Comparison of ENCODE assay signal across 25 cellular contexts in the genomic region with DNA sequence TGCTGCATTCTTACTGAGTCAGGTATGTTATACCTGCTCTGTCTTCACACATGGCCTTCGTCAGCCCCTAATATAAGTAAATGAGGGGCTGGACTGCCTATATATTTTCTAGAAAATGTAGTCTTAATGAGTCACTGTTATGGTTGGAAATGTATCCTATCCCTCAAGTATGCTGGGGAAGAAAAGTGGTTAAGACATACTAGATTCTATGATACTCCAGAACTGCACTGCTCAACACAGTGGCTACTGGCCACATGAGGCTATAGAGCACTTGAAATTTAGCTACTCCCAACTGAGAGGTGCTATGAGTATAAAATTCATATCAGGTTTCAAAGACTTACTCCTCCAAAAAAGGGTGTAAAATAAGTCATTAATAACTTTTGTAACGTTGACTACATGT.
"Had no signal": no experiment of that assay in that cellular context is flagged by ENCODE, and none has a peak within 500 bp of the region (broad histone marks: within the 10 kb centered on the region; RNA-seq: fewer than 3 reads in every experiment).

No MANE protein-coding gene starts in this region.

- H2AFZ ChIP-seq: hepatocyte, parathyroid adenoma had no signal

- H3K27ac ChIP-seq: coronary artery, esophagus squamous epithelium, foreskin keratinocyte, gastroesophageal sphincter, heart left ventricle, hepatocyte, left ventricle myocardium inferior, lower lobe of right lung, neutrophil, parathyroid adenoma, right lobe of liver, stomach, thyroid gland, vagina had no signal

- H3K4me2 ChIP-seq: hepatocyte, smooth muscle cell had no signal

- H3K4me3 ChIP-seq: coronary artery, esophagus squamous epithelium, gastroesophageal sphincter, heart left ventricle, hepatocyte, left ventricle myocardium inferior, lower lobe of right lung, right lobe of liver, smooth muscle cell, stomach, thyroid gland, vagina had no signal

- ATAC-seq: effector memory CD8-positive, alpha-beta T cell; foreskin keratinocyte; gastroesophageal sphincter; heart left ventricle; left cardiac atrium; lower lobe of right lung; natural killer cell; right lobe of liver; stimulated activated effector memory CD8-positive, alpha-beta T cell treated with anti-CD3 and anti-CD28 coated beads, Interleukin-12 subunit alpha, Interleukin-12 subunit beta, amount 100 ng/mL, for 72 hours had no signal

- H3K4me1 ChIP-seq: parathyroid adenoma, right lobe of liver, thyroid gland had no signal

- H3K9me3 ChIP-seq: esophagus squamous epithelium, gastroesophageal sphincter, heart left ventricle, left ventricle myocardium inferior, lower lobe of right lung, neutrophil, right lobe of liver, stomach, thyroid gland, vagina had no signal

- DNase-seq: effector memory CD8-positive, alpha-beta T cell; erythroblast; esophagus squamous epithelium; foreskin keratinocyte; heart left ventricle; left cardiac atrium; left ventricle myocardium inferior; lower lobe of right lung; natural killer cell; right lobe of liver; stimulated activated CD4-positive, alpha-beta T cell treated with anti-CD3 and anti-CD28 coated beads, Interleukin-12 subunit alpha, Interleukin-12 subunit beta, amount 100 ng/mL, for 4 hours; stimulated activated CD4-positive, alpha-beta T cell treated with anti-CD3 and anti-CD28 coated beads, Interleukin-1b, Interleukin-23, amount 100 ng/mL, for 48 hours; stimulated activated CD4-positive, alpha-beta T cell treated with anti-CD3 and anti-CD28 coated beads, Interleukin-4, amount 100 ng/mL, for 1 hour; stimulated activated naive CD4-positive, alpha-beta T cell treated with Interleukin-2 at 50 U/mL for 16 hours; stomach; thyroid gland; trophoblast cell had no signal

- H3K27me3 ChIP-seq: esophagus squamous epithelium, foreskin keratinocyte, gastroesophageal sphincter, heart left ventricle, hepatocyte, right lobe of liver, stomach, thyroid gland, vagina had no signal

- H3K36me3 ChIP-seq: esophagus squamous epithelium, gastroesophageal sphincter, heart left ventricle, left ventricle myocardium inferior, lower lobe of right lung, neutrophil, right lobe of liver, stomach, thyroid gland, vagina had no signal

- H3K9ac ChIP-seq: parathyroid adenoma had no signal
